15 cellular contexts compared by ENCODE assay signal in the genomic region with DNA sequence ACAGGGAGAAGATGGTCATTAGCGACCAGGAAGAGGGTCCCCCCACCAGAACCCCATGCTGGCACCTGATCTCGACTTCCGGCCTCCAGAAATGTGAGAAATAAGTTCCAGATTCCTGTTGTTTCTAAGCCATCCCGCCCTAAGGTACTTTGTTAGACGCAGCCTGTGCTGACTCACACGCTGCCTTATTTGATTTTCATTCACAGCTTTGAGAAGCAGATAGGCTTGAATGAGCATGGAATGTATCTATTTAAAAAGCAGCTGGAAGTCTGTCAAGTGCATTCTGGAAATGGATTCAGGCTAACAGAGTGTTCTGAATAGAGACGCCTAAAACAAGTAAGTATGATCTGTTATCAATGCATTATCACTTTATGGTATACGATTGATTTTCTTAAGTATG. TPM values are rescaled to one million over a fixed set of nuclear protein-coding genes. Genes with fewer than 3 reads are reported as not detected.
A peak's percentile ranks its signal among the peaks of the same experiment; 100 is the strongest.
DNase-seq lines count a peak whose midpoint lies in the region; ATAC-seq and TF ChIP-seq lines count a peak whose summit lies in the region.
"Had no signal": no experiment of that assay in that cellular context is flagged by ENCODE, and none has a peak within 500 bp of the region (broad histone marks: within the 10 kb centered on the region; RNA-seq: fewer than 3 reads in every experiment).

No MANE protein-coding gene starts in this region.

- no peak overlapping the region for H3K9ac ChIP-seq in endodermal cell (ENCODE audit: extremely low read depth, low read length, poor library complexity, severe bottlenecking)

- H3K9me3 ChIP-seq in endodermal cell (ENCODE audit: control insufficient read depth, low read length): no peaks in the 10 kb centered on the region
- H3K9me3 ChIP-seq: colonic mucosa, SJSA1 had no signal

- H3K27ac ChIP-seq in endodermal cell (ENCODE audit: low read depth, low read length): peak overlapping the region; percentile 7
- H3K27ac ChIP-seq: colonic mucosa, SJSA1 had no signal

- no peaks in the 10 kb centered on the region for H3K36me3 ChIP-seq in endodermal cell (ENCODE audit: control insufficient read depth, insufficient read depth, low read length)
- H3K36me3 ChIP-seq: colonic mucosa, SJSA1 had no signal

- no peak for TF ChIP-seq CTCF in endodermal cell (conservative IDR thresholded peaks at IDR 0.05)

- H3K27ac Mint-ChIP-seq in endodermal cell: peak overlapping the region; percentile 49
- H3K27ac Mint-ChIP-seq: activated T-helper 17 cell treated with anti-CD3 and anti-CD28 coated beads, Interleukin-2, amount 50 U/mL, for 72 hours; naive B cell; stimulated activated naive B cell treated with anti-CD40 and anti-IgM and Interleukin-4, amounts not matched to agents 10 μg/mL and 1 μg/mL and 100 μg/mL, for 72 hours had no signal

- in situ Hi-C loops in Caki2 (cut with HindIII; ENCODE audit: low pct_unique_long_range_greater_than_20kb, low sequenced_read_pairs): no loop called here

- peaks cover 33% of the 10 kb centered on the region for H3K4me1 Mint-ChIP-seq in endodermal cell
- H3K4me1 Mint-ChIP-seq: activated T-helper 17 cell treated with anti-CD3 and anti-CD28 coated beads, Interleukin-2, amount 50 U/mL, for 72 hours; stimulated activated naive B cell treated with anti-CD40 and anti-IgM and Interleukin-4, amounts not matched to agents 10 μg/mL and 1 μg/mL and 100 μg/mL, for 72 hours had no signal

- ATAC-seq in GM18517 (IDR thresholded peaks at IDR 0.05; ENCODE audit: unreplicated experiment): no peak
- ATAC-seq: activated T-helper 17 cell treated with anti-CD3 and anti-CD28 coated beads, Interleukin-2, amount 50 U/mL, for 72 hours; stimulated activated naive B cell treated with anti-CD40 and anti-IgM and Interleukin-4, amounts not matched to agents 10 μg/mL and 1 μg/mL and 100 μg/mL, for 72 hours had no signal

- no peaks in the 10 kb centered on the region for H3K36me3 Mint-ChIP-seq in endodermal cell (ENCODE audit: low read depth)
- H3K36me3 Mint-ChIP-seq: naive B cell; stimulated activated naive B cell treated with anti-CD40 and anti-IgM and Interleukin-4, amounts not matched to agents 10 μg/mL and 1 μg/mL and 100 μg/mL, for 72 hours had no signal

- POLR2A ChIA-PET in HEK293T (lab: Yijun Ruan, JAX): no interaction called here

- peak overlapping the region; percentile 3 for H3K4me3 ChIP-seq in endodermal cell (ENCODE audit: low read length)
- H3K4me3 ChIP-seq: colonic mucosa, SJSA1 had no signal

- intact Hi-C loops in posterior cingulate gyrus (cut with DNase I): no loop called here

- CTCF ChIA-PET in HEK293T (lab: Yijun Ruan, JAX): no interaction called here

- peaks cover 3% of the 10 kb centered on the region for H3K4me1 ChIP-seq in endodermal cell (ENCODE audit: control insufficient read depth, insufficient read depth, low read length)

- peak; percentile 69 for DNase-seq in Caki2 (ENCODE audit: low read depth)
- peak; percentile 18 for DNase-seq in NCI-H128 (lab: John Stamatoyannopoulos, UW; ENCODE audit: unreplicated experiment)
- DNase-seq in endodermal cell: no peak
- DNase-seq in midbrain (lab: John Stamatoyannopoulos, UW): peak; percentile 3
- no peak for DNase-seq in HEK293T (ENCODE audit: extremely low spot score)
- no peak for DNase-seq in cerebellar nuclear complex (lab: John Stamatoyannopoulos, UW)
- DNase-seq in posterior cingulate gyrus: no peak
- DNase-seq: activated CD4-positive, CD25-positive, alpha-beta regulatory T cell treated with anti-CD3 and anti-CD28 coated beads, Interleukin-2, amount 50 U/mL, for 72 hours; colonic mucosa; naive B cell; NCI-H1930; stimulated activated naive B cell treated with anti-CD40 and anti-IgM and Interleukin-4, amounts not matched to agents 10 μg/mL and 1 μg/mL and 100 μg/mL, for 72 hours had no signal

- WGBS in endodermal cell (ENCODE audit: insufficient coverage in 1 of 2, insufficient read length in 1 of 2), 2 experiments: 58 to 62% methylated on average over 4 to 7 of the region's 8 CpGs

- H3K27me3 ChIP-seq in endodermal cell (ENCODE audit: control insufficient read depth, insufficient read depth, low read length, poor library complexity, severe bottlenecking): no peaks in the 10 kb centered on the region
- H3K27me3 ChIP-seq: colonic mucosa, SJSA1 had no signal

- no peaks in the 10 kb centered on the region for H3K27me3 Mint-ChIP-seq in endodermal cell (ENCODE audit: insufficient read depth)
- H3K27me3 Mint-ChIP-seq: activated T-helper 17 cell treated with anti-CD3 and anti-CD28 coated beads, Interleukin-2, amount 50 U/mL, for 72 hours had no signal

- H3K4me3 Mint-ChIP-seq in endodermal cell: no peak overlapping the region
- H3K4me3 Mint-ChIP-seq: activated T-helper 17 cell treated with anti-CD3 and anti-CD28 coated beads, Interleukin-2, amount 50 U/mL, for 72 hours; naive B cell; stimulated activated naive B cell treated with anti-CD40 and anti-IgM and Interleukin-4, amounts not matched to agents 10 μg/mL and 1 μg/mL and 100 μg/mL, for 72 hours had no signal

- no peaks in the 10 kb centered on the region for H3K9me3 Mint-ChIP-seq in endodermal cell
- H3K9me3 Mint-ChIP-seq: activated T-helper 17 cell treated with anti-CD3 and anti-CD28 coated beads, Interleukin-2, amount 50 U/mL, for 72 hours; naive B cell; stimulated activated naive B cell treated with anti-CD40 and anti-IgM and Interleukin-4, amounts not matched to agents 10 μg/mL and 1 μg/mL and 100 μg/mL, for 72 hours had no signal

TF ChIP-seq in HEK293T, 16 proteins besides CTCF, POLR2A, EP300 and RAD21:
- TF ChIP-seq L3MBTL2 (conservative IDR thresholded peaks at IDR 0.05) (no peak), HDGF (IDR thresholded peaks at IDR 0.05; ENCODE audit: borderline replicate concordance) (no peak), BHLHE40 (IDR thresholded peaks at IDR 0.05; ENCODE audit: borderline replicate concordance) (no peak), SUZ12 (IDR thresholded peaks at IDR 0.05) (no peak), ZNF384 (IDR thresholded peaks at IDR 0.05) (no peak), CTBP1 (IDR thresholded peaks at IDR 0.05; ENCODE audit: borderline replicate concordance) (no peak), SP1 (IDR thresholded peaks at IDR 0.05) (no peak), TARDBP (IDR thresholded peaks at IDR 0.05) (no peak), LEF1 (IDR thresholded peaks at IDR 0.05; ENCODE audit: borderline replicate concordance) (no peak), FOXA1 (IDR thresholded peaks at IDR 0.05) (no peak), ARNT (IDR thresholded peaks at IDR 0.05) (no peak)
- TF ChIP-seq, protein P1, sequence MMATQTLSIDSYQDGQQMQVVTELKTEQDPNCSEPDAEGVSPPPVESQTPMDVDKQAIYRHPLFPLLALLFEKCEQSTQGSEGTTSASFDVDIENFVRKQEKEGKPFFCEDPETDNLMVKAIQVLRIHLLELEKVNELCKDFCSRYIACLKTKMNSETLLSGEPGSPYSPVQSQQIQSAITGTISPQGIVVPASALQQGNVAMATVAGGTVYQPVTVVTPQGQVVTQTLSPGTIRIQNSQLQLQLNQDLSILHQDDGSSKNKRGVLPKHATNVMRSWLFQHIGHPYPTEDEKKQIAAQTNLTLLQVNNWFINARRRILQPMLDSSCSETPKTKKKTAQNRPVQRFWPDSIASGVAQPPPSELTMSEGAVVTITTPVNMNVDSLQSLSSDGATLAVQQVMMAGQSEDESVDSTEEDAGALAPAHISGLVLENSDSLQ (IDR thresholded peaks at IDR 0.05): no peak

RNA-seq across cellular contexts. Expression of gene IL1R2, which starts 8.3 kb away (rescaled TPM):
- total RNA-seq in Caki2 (2014; rRNA removed; shearing (Covaris generic); ENCODE audit: low replicate concordance): 0.78 and 3.2 TPM in 2 replicates
- under 1 TPM in 1 of 2 donors, not detected in 1; 0.73 TPM for total RNA-seq in endodermal cell
- polyA plus RNA-seq in endodermal cell (2013, experiment 1 of 2): not detected
- polyA plus RNA-seq in endodermal cell (2013, experiment 2 of 2): not detected
- total RNA-seq: SJSA1 had no signal

Comparison
In these comparisons a context has a peak if more than half of its experiments do, and no peak if none do; other contexts are left out.
1. DNase-seq: peak in Caki2 (single experiment), NCI-H128 (single experiment) and midbrain (single experiment); none in endodermal cell (single experiment), HEK293T (single experiment), cerebellar nuclear complex (0 of 2) and posterior cingulate gyrus (0 of 10).